ENCODE assay signal across 13 cellular contexts in the genomic region with DNA sequence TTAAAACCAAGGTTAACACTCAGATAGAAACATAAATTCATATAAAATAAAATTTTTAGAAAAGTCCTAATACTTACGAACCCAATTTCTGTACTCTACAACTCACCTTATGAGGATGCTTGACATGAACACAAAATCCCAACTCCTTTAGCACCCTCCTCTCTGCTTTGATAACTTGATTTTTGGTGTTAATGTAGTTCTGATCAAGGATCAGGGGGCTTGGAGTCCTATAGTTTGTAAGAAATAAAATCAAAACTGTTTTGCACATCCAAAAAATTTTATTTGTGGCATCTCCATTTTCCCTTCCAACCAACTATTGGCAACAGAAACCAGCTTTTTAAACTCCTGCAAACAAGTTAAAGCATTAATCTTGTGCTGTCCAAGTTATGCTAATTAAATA. TPM values are rescaled to one million over a fixed set of nuclear protein-coding genes. Genes with fewer than 3 reads are reported as not detected.
A peak's percentile ranks its signal among the peaks of the same experiment; 100 is the strongest.
DNase-seq lines count a peak whose midpoint lies in the region; ATAC-seq, FAIRE-seq and TF ChIP-seq lines count a peak whose summit lies in the region.
"Had no signal": no experiment of that assay in that cellular context is flagged by ENCODE, and none has a peak within 500 bp of the region (broad histone marks: within the 10 kb centered on the region; RNA-seq: fewer than 3 reads in every experiment).

No MANE protein-coding gene starts in this region.

- H3K4me3 ChIP-seq in A549, result no peak overlapping the region
- peak overlapping the region; percentile 33 for H3K4me3 ChIP-seq in CD4-positive, CD25-positive, alpha-beta regulatory T cell (ENCODE audit: low read depth, low read length)
- H3K4me3 ChIP-seq: PC-9 had no signal

- CTCF ChIA-PET in A549 (lab: Yijun Ruan, JAX), result no interaction called here

- DNase-seq in A549 (ENCODE audit: low read depth in 1 of 2, low spot score in 1 of 2), result no peak
- no peak for DNase-seq in CD4-positive, CD25-positive, alpha-beta regulatory T cell
- DNase-seq in T-helper 17 cell, result no peak
- DNase-seq in memory B cell (ENCODE audit: low spot score in 2 of 2), result no peak
- no peak for DNase-seq in DMS153 (lab: John Stamatoyannopoulos, UW)
- no peak for DNase-seq in GF-D8 (lab: John Stamatoyannopoulos, UW)
- DNase-seq: H9, NCI-H1092 treated with DMSO at 0.1 percent for 48 hours, NCI-H1694 treated with DMSO at 0.1 percent for 48 hours, NCI-H446, PC-9 had no signal

- H3K27ac Mint-ChIP-seq in CD4-positive, CD25-positive, alpha-beta regulatory T cell, result peak overlapping the region in 1 of 3 donors; percentile 45
- peak overlapping the region; percentile 99 for H3K27ac Mint-ChIP-seq in T-helper 17 cell
- peak overlapping the region; percentile 83 for H3K27ac Mint-ChIP-seq in memory B cell
- H3K27ac Mint-ChIP-seq: H9 had no signal

- H3K9me3 ChIP-seq in A549 (no peaks in the 10 kb centered on the region), T-helper 17 cell (ENCODE audit: control insufficient read depth, low read length, poor library complexity, severe bottlenecking) (no peaks in the 10 kb centered on the region)
- no peaks in the 10 kb centered on the region for H3K9me3 ChIP-seq in CD4-positive, CD25-positive, alpha-beta regulatory T cell (ENCODE audit: control insufficient read depth in 2 of 2, low read length in 2 of 2)

- TF ChIP-seq POLR2A in A549 (IDR thresholded peaks at IDR 0.05; ENCODE audit: low read length), result no peak

- ATAC-seq in A549 (no peak), T-helper 17 cell (no peak), memory B cell (ENCODE audit: low read depth) (no peak), GM19455 (IDR thresholded peaks at IDR 0.05; ENCODE audit: unreplicated experiment) (no peak)
- ATAC-seq in CD4-positive, CD25-positive, alpha-beta regulatory T cell (ENCODE audit: low read depth in 2 of 2), result no peak

- H3K27me3 ChIP-seq in CD4-positive, CD25-positive, alpha-beta regulatory T cell (ENCODE audit: control insufficient read depth, insufficient read depth, low read length), result no peaks in the 10 kb centered on the region

- no peak for TF ChIP-seq EP300 in A549 (IDR thresholded peaks at IDR 0.05)

- no peak for TF ChIP-seq CTCF in A549 (IDR thresholded peaks at IDR 0.05)

- peaks cover 75% of the 10 kb centered on the region for H3K36me3 Mint-ChIP-seq in CD4-positive, CD25-positive, alpha-beta regulatory T cell
- H3K36me3 Mint-ChIP-seq in T-helper 17 cell (ENCODE audit: low read depth), result peaks cover 11% of the 10 kb centered on the region
- peaks cover 28% of the 10 kb centered on the region for H3K36me3 Mint-ChIP-seq in memory B cell

- peak overlapping the region in 1 of 4 donors; percentile 24 for H3K4me3 Mint-ChIP-seq in CD4-positive, CD25-positive, alpha-beta regulatory T cell
- no peak overlapping the region for H3K4me3 Mint-ChIP-seq in T-helper 17 cell
- H3K4me3 Mint-ChIP-seq in memory B cell, result no peak overlapping the region
- H3K4me3 Mint-ChIP-seq: H9 had no signal

- peaks cover 46% of the 10 kb centered on the region for H3K4me1 ChIP-seq in A549
- peaks cover 54% of the 10 kb centered on the region for H3K4me1 ChIP-seq in CD4-positive, CD25-positive, alpha-beta regulatory T cell (ENCODE audit: control insufficient read depth, insufficient read depth, low read length, poor library complexity, severe bottlenecking)

- H3K27me3 Mint-ChIP-seq in CD4-positive, CD25-positive, alpha-beta regulatory T cell, result peaks cover 4% of the 10 kb centered on the region
- H3K27me3 Mint-ChIP-seq in T-helper 17 cell, result no peaks in the 10 kb centered on the region
- H3K27me3 Mint-ChIP-seq in memory B cell, result no peaks in the 10 kb centered on the region

- H3K27ac ChIP-seq in A549, result no peak overlapping the region
- peak overlapping the region; percentile 36 for H3K27ac ChIP-seq in CD4-positive, CD25-positive, alpha-beta regulatory T cell (ENCODE audit: insufficient read depth, low read length, poor library complexity, severe bottlenecking)

- H3K4me2 ChIP-seq in A549, result no peak overlapping the region

- FAIRE-seq in A549 (lab: Jason Lieb, UNC), result no peak
- FAIRE-seq: HTR-8/SVneo had no signal

- peaks cover 65 to 85% (median 74%) of the 10 kb centered on the region in 4 donors for H3K4me1 Mint-ChIP-seq in CD4-positive, CD25-positive, alpha-beta regulatory T cell
- H3K4me1 Mint-ChIP-seq in T-helper 17 cell (peaks cover 43% of the 10 kb centered on the region), memory B cell (peaks cover 22% of the 10 kb centered on the region)

- POLR2A ChIA-PET in A549 (lab: Yijun Ruan, JAX), result interaction anchor here (0.6 to 1.4 kb wide), 2 partner anchors 13 to 22 kb away, joined by 4 to 5 read pairs; no protein-coding TSS in a partner anchor

- H3K9me3 Mint-ChIP-seq in CD4-positive, CD25-positive, alpha-beta regulatory T cell, result no peaks in the 10 kb centered on the region
- no peaks in the 10 kb centered on the region for H3K9me3 Mint-ChIP-seq in memory B cell
- H3K9me3 Mint-ChIP-seq: H9 had no signal

- peaks cover 100% of the 10 kb centered on the region for H3K36me3 ChIP-seq in CD4-positive, CD25-positive, alpha-beta regulatory T cell (ENCODE audit: control insufficient read depth, insufficient read depth, low read length)

- TF ChIP-seq RAD21 in A549 (conservative IDR thresholded peaks at IDR 0.05 in 1 of 2, IDR thresholded peaks at IDR 0.05 in 1 of 2), result no peak

- WGBS in A549 (ENCODE audit: missing lambda C conversion rate), result 92% methylated on average over 1 of the region's 1 CpG

TF ChIP-seq in A549, 52 proteins besides CTCF, POLR2A, EP300 and RAD21:
- TF ChIP-seq HOXA7 (CRISPR knock-in tag; IDR thresholded peaks at IDR 0.05) (peak; percentile 60; the same call in 1 of the 2 replicates), KDM1A (IDR thresholded peaks at IDR 0.05; ENCODE audit: low read depth) (no peak), CBX8 (IDR thresholded peaks at IDR 0.05) (no peak), CHD2 (IDR thresholded peaks at IDR 0.05; ENCODE audit: low read length, partially characterized antibody) (no peak)
- TF ChIP-seq, protein P1, sequence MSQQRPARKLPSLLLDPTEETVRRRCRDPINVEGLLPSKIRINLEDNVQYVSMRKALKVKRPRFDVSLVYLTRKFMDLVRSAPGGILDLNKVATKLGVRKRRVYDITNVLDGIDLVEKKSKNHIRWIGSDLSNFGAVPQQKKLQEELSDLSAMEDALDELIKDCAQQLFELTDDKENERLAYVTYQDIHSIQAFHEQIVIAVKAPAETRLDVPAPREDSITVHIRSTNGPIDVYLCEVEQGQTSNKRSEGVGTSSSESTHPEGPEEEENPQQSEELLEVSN (IDR thresholded peaks at IDR 0.05; ENCODE audit: borderline replicate concordance, low read depth), result no peak

RNA-seq across cellular contexts. Expression of a gene that starts 7.0 kb away (rescaled TPM):
- polyA plus RNA-seq in A549 (2011; rRNA removed), result 130 and 170 TPM in 2 replicates
- 39.2 and 43.3 TPM in 2 replicates for polyA plus RNA-seq in A549 (2012; cell fraction: cytosol; rRNA removed)
- 258 and 267 TPM in 2 replicates for polyA plus RNA-seq in A549 (2012; cell fraction: nucleus; rRNA removed)
- 39.7 to 51.3 TPM (median 45.1 TPM) in 3 replicates for polyA plus RNA-seq in A549 (2017; fragmentation: RNase III; extraction: RNeasy Plus Mini Kit Qiagen cat#74134 plus additional on column Dnase treatment)
- 111 and 159 TPM in 2 replicates for polyA minus RNA-seq in A549 (2011; rRNA and poly(A)+ RNA removed)
- 1,080 TPM for total RNA-seq in CD4-positive, CD25-positive, alpha-beta regulatory T cell
- polyA plus RNA-seq in CD4-positive, CD25-positive, alpha-beta regulatory T cell, result 10 to 100 TPM; 48.7 to 71.3 (median 57.9) TPM
- 1,000 to 10,000 TPM; 1,190 to 1,257 TPM for total RNA-seq in T-helper 17 cell
